ENCODE assay signal across 1 cellular context in the genomic region with DNA sequence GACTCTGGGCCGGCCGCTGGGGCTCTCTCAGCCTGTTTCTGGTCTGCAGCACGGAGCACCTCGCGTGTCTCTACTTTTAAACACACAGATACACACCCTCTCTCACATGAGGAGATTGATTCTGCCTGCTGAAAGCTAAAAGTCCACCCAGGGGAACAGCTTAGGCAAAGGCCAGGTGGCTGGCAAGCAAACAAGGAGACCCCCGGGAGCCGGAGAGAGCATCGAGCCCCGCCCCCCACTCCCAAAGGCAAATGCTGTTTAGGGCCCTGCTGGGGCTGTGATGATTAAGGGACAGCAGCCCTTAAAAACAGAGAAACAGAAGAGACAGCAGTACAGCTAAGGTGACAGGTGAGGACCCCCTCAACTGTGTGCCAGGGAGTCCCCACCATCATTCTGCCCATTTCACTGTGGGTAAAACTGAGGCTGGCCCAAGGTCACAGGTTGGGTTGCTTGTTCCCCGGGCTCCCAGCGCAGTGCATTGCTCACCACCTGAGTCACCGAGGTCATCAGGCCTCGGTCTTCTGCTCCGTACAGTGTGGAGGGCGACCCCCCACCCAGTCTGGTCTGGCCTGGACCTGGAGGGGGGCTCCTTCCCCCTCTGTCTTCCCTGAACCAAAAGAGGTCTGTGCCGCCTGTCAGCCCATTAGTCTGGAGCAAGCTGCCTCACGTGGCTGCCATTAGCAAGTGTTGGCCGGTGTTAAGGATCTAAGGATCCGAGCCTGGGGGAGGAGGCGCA.
TF ChIP-seq lines count a peak whose summit lies in the region.

No MANE protein-coding gene starts in this region.

TF ChIP-seq in K562, 482 proteins besides CTCF, POLR2A, EP300 and RAD21 (continues in another document):
- TF ChIP-seq KDM1A (IDR thresholded peaks at IDR 0.05) (0 out of 4 replicates have a peak, but pooled peaks of 1 of the 2 experiments have one; percentile 12), PTRF (tag; IDR thresholded peaks at IDR 0.05) (no peak), KHSRP (IDR thresholded peaks at IDR 0.05) (no peak), BCOR (IDR thresholded peaks at IDR 0.05) (peak; percentile 82), POLR3G (IDR thresholded peaks at IDR 0.05; ENCODE audit: extremely low read depth, insufficient read length, insufficient replicate concordance) (no peak), ESRRA (IDR thresholded peaks at IDR 0.05; ENCODE audit: borderline replicate concordance, low read depth) (peak; percentile 100), FUS (optimal IDR thresholded peaks at IDR 0.05; ENCODE audit: low read depth, low read length) (no peak), NR2F6 (CRISPR knock-in tag; IDR thresholded peaks at IDR 0.05) (no peak), ZNF445 (CRISPR knock-in tag; IDR thresholded peaks at IDR 0.05; ENCODE audit: low read depth) (no peak), MXI1 (IDR thresholded peaks at IDR 0.05; ENCODE audit: low read depth, low read length) (no peak), CHCHD3 (CRISPR knock-in tag; IDR thresholded peaks at IDR 0.05) (no peak), RBM25 (IDR thresholded peaks at IDR 0.05; ENCODE audit: low read depth, low read length, severe bottlenecking) (peak; percentile 83), HNRNPLL (IDR thresholded peaks at IDR 0.05; ENCODE audit: low read depth, low read length, poor library complexity, severe bottlenecking) (no peak), ZBED1 (IDR thresholded peaks at IDR 0.05) (no peak), ATF1 (CRISPR knock-in tag; IDR thresholded peaks at IDR 0.05) (no peak), ATF1 (tag; IDR thresholded peaks at IDR 0.05) (no peak), KAT7 (CRISPR knock-in tag; IDR thresholded peaks at IDR 0.05; ENCODE audit: borderline replicate concordance) (no peak), TBL1XR1 (IDR thresholded peaks at IDR 0.05; ENCODE audit: low read length in 2 of 2) (no peak), MED1 (CRISPR knock-in tag; IDR thresholded peaks at IDR 0.05; ENCODE audit: borderline replicate concordance) (no peak), EZH2 (IDR thresholded peaks at IDR 0.05; ENCODE audit: borderline replicate concordance, low read depth, low read length) (no peak), CBX1 (IDR thresholded peaks at IDR 0.05; ENCODE audit: low read depth) (no peak), CC2D1A (IDR thresholded peaks at IDR 0.05) (no peak), FOXP1 (CRISPR knock-in tag; IDR thresholded peaks at IDR 0.05) (no peak), MECOM (CRISPR knock-in tag; IDR thresholded peaks at IDR 0.05) (no peak), MAZ (CRISPR knock-in tag; conservative IDR thresholded peaks at IDR 0.05 in 1 of 2, IDR thresholded peaks at IDR 0.05 in 1 of 2) (no peak), TRIM28 (IDR thresholded peaks at IDR 0.05) (no peak), RFX7 (CRISPR knock-in tag; IDR thresholded peaks at IDR 0.05) (no peak), HMGN3 (IDR thresholded peaks at IDR 0.05; ENCODE audit: borderline replicate concordance, extremely low read depth, insufficient read length, low read depth, low read length) (no peak), ETV5 (CRISPR knock-in tag; IDR thresholded peaks at IDR 0.05; ENCODE audit: low read depth) (no peak), SMARCA5 (IDR thresholded peaks at IDR 0.05) (peak; percentile 75), CEBPG (CRISPR knock-in tag; IDR thresholded peaks at IDR 0.05) (no peak), CEBPG (tag; conservative IDR thresholded peaks at IDR 0.05 in 1 of 2, IDR thresholded peaks at IDR 0.05 in 1 of 2) (no peak), RBFOX2 (IDR thresholded peaks at IDR 0.05; ENCODE audit: low read depth, low read length) (no peak), CCAR2 (IDR thresholded peaks at IDR 0.05; ENCODE audit: low read depth, low read length) (no peak), PHF8 (IDR thresholded peaks at IDR 0.05; ENCODE audit: borderline replicate concordance, low read length) (no peak)
- TF ChIP-seq, protein P1, sequence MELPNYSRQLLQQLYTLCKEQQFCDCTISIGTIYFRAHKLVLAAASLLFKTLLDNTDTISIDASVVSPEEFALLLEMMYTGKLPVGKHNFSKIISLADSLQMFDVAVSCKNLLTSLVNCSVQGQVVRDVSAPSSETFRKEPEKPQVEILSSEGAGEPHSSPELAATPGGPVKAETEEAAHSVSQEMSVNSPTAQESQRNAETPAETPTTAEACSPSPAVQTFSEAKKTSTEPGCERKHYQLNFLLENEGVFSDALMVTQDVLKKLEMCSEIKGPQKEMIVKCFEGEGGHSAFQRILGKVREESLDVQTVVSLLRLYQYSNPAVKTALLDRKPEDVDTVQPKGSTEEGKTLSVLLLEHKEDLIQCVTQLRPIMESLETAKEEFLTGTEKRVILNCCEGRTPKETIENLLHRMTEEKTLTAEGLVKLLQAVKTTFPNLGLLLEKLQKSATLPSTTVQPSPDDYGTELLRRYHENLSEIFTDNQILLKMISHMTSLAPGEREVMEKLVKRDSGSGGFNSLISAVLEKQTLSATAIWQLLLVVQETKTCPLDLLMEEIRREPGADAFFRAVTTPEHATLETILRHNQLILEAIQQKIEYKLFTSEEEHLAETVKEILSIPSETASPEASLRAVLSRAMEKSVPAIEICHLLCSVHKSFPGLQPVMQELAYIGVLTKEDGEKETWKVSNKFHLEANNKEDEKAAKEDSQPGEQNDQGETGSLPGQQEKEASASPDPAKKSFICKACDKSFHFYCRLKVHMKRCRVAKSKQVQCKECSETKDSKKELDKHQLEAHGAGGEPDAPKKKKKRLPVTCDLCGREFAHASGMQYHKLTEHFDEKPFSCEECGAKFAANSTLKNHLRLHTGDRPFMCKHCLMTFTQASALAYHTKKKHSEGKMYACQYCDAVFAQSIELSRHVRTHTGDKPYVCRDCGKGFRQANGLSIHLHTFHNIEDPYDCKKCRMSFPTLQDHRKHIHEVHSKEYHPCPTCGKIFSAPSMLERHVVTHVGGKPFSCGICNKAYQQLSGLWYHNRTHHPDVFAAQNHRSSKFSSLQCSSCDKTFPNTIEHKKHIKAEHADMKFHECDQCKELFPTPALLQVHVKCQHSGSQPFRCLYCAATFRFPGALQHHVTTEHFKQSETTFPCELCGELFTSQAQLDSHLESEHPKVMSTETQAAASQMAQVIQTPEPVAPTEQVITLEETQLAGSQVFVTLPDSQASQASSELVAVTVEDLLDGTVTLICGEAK (IDR thresholded peaks at IDR 0.05), result no peak
- TF ChIP-seq, protein P1 (CRISPR knock-in tag; IDR thresholded peaks at IDR 0.05), result no peak
- TF ChIP-seq, protein P2, sequence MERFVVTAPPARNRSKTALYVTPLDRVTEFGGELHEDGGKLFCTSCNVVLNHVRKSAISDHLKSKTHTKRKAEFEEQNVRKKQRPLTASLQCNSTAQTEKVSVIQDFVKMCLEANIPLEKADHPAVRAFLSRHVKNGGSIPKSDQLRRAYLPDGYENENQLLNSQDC (CRISPR knock-in tag; IDR thresholded peaks at IDR 0.05), result no peak
- TF ChIP-seq, protein P3, sequence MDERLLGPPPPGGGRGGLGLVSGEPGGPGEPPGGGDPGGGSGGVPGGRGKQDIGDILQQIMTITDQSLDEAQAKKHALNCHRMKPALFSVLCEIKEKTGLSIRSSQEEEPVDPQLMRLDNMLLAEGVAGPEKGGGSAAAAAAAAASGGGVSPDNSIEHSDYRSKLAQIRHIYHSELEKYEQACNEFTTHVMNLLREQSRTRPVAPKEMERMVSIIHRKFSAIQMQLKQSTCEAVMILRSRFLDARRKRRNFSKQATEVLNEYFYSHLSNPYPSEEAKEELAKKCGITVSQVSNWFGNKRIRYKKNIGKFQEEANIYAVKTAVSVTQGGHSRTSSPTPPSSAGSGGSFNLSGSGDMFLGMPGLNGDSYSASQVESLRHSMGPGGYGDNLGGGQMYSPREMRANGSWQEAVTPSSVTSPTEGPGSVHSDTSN (CRISPR knock-in tag; IDR thresholded peaks at IDR 0.05; ENCODE audit: low read depth), result no peak
- TF ChIP-seq, protein P3 (tag; conservative IDR thresholded peaks at IDR 0.05; ENCODE audit: low read depth), result no peak
- TF ChIP-seq, protein P4, sequence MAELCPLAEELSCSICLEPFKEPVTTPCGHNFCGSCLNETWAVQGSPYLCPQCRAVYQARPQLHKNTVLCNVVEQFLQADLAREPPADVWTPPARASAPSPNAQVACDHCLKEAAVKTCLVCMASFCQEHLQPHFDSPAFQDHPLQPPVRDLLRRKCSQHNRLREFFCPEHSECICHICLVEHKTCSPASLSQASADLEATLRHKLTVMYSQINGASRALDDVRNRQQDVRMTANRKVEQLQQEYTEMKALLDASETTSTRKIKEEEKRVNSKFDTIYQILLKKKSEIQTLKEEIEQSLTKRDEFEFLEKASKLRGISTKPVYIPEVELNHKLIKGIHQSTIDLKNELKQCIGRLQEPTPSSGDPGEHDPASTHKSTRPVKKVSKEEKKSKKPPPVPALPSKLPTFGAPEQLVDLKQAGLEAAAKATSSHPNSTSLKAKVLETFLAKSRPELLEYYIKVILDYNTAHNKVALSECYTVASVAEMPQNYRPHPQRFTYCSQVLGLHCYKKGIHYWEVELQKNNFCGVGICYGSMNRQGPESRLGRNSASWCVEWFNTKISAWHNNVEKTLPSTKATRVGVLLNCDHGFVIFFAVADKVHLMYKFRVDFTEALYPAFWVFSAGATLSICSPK (IDR thresholded peaks at IDR 0.05; ENCODE audit: borderline replicate concordance), result no peak
- TF ChIP-seq, protein P5, sequence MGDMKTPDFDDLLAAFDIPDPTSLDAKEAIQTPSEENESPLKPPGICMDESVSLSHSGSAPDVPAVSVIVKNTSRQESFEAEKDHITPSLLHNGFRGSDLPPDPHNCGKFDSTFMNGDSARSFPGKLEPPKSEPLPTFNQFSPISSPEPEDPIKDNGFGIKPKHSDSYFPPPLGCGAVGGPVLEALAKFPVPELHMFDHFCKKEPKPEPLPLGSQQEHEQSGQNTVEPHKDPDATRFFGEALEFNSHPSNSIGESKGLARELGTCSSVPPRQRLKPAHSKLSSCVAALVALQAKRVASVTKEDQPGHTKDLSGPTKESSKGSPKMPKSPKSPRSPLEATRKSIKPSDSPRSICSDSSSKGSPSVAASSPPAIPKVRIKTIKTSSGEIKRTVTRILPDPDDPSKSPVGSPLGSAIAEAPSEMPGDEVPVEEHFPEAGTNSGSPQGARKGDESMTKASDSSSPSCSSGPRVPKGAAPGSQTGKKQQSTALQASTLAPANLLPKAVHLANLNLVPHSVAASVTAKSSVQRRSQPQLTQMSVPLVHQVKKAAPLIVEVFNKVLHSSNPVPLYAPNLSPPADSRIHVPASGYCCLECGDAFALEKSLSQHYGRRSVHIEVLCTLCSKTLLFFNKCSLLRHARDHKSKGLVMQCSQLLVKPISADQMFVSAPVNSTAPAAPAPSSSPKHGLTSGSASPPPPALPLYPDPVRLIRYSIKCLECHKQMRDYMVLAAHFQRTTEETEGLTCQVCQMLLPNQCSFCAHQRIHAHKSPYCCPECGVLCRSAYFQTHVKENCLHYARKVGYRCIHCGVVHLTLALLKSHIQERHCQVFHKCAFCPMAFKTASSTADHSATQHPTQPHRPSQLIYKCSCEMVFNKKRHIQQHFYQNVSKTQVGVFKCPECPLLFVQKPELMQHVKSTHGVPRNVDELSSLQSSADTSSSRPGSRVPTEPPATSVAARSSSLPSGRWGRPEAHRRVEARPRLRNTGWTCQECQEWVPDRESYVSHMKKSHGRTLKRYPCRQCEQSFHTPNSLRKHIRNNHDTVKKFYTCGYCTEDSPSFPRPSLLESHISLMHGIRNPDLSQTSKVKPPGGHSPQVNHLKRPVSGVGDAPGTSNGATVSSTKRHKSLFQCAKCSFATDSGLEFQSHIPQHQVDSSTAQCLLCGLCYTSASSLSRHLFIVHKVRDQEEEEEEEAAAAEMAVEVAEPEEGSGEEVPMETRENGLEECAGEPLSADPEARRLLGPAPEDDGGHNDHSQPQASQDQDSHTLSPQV (IDR thresholded peaks at IDR 0.05), result no peak
